In genomic region chr5:3329427-3329826, GRCh38 we compare ENCODE assay signal across 1 cellular context.
TF ChIP-seq lines count a peak whose summit lies in the region.

No MANE protein-coding gene starts in this region.

TF ChIP-seq in SK-N-SH treated with all-trans-retinoic acid at 6 μM for 48 hours, 23 proteins besides CTCF, POLR2A, EP300 and RAD21 (continued from another document):
- TF ChIP-seq POU6F1 (CRISPR knock-in tag; IDR thresholded peaks at IDR 0.05; ENCODE audit: borderline replicate concordance, low read depth) = no peak
- no peak for TF ChIP-seq ISL1 (CRISPR knock-in tag; IDR thresholded peaks at IDR 0.05)
- TF ChIP-seq CREB5 (CRISPR knock-in tag; IDR thresholded peaks at IDR 0.05; ENCODE audit: low read depth) = no peak
- no peak for TF ChIP-seq ARNTL (CRISPR knock-in tag; IDR thresholded peaks at IDR 0.05; ENCODE audit: borderline replicate concordance, low read depth)
TF ChIP-seq in SK-N-SH treated with all-trans-retinoic acid at 6 μM for 48 hours: peak in this region for 0.
